Comparison of ENCODE assay signal across 1 cellular context in the genomic region with DNA sequence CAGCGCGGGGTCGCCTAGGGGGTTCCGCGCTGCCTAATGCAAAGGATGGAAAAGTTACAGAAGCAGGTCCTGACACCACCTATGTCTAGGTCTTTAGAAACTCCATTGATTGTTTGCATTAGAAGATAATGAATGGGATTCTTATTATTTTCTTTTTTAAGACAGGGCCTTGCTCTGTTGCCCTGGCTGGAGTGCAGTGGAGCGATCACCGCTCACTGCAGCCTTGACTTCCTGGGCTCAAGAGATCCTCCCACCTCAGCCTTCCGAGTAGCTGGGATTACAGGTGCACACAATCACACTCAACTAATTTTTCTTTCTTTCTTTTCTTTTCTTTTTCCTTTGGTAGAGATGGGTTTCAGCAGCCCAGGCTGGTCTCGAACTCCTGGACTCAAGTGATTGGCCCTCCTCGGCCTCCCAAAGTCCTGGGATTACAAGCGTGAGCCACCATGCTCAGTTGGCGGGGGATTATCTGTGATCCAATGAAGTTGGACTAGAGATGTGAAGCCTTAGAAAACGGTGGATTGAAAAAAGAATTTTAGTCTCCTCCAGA.
A peak's percentile ranks its signal among the peaks of the same experiment; 100 is the strongest.
TF ChIP-seq lines count a peak whose summit lies in the region.

No MANE protein-coding gene starts in this region.

TF ChIP-seq in HepG2, 621 proteins besides CTCF, POLR2A, EP300 and RAD21 (continued from another document):
- TF ChIP-seq, protein P1, sequence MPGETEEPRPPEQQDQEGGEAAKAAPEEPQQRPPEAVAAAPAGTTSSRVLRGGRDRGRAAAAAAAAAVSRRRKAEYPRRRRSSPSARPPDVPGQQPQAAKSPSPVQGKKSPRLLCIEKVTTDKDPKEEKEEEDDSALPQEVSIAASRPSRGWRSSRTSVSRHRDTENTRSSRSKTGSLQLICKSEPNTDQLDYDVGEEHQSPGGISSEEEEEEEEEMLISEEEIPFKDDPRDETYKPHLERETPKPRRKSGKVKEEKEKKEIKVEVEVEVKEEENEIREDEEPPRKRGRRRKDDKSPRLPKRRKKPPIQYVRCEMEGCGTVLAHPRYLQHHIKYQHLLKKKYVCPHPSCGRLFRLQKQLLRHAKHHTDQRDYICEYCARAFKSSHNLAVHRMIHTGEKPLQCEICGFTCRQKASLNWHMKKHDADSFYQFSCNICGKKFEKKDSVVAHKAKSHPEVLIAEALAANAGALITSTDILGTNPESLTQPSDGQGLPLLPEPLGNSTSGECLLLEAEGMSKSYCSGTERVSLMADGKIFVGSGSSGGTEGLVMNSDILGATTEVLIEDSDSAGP (CRISPR knock-in tag; IDR thresholded peaks at IDR 0.05; ENCODE audit: borderline replicate concordance) = no peak
- no peak for TF ChIP-seq ZNF740 (CRISPR knock-in tag; IDR thresholded peaks at IDR 0.05)
- TF ChIP-seq SMARCE1 (IDR thresholded peaks at IDR 0.05; ENCODE audit: borderline replicate concordance) = no peak
- TF ChIP-seq KDM5B (CRISPR knock-in tag; IDR thresholded peaks at IDR 0.05; ENCODE audit: borderline replicate concordance) = no peak
- no peak for TF ChIP-seq MAFG (CRISPR knock-in tag; IDR thresholded peaks at IDR 0.05)
- no peak for TF ChIP-seq ZNF160 (CRISPR knock-in tag; IDR thresholded peaks at IDR 0.05)
- no peak for TF ChIP-seq SKI (IDR thresholded peaks at IDR 0.05; ENCODE audit: partially characterized antibody)
- TF ChIP-seq ZNF773 (CRISPR knock-in tag; IDR thresholded peaks at IDR 0.05; ENCODE audit: borderline replicate concordance) = no peak
- TF ChIP-seq NR0B2 (CRISPR knock-in tag; IDR thresholded peaks at IDR 0.05) = no peak
- TF ChIP-seq RBM39 (IDR thresholded peaks at IDR 0.05; ENCODE audit: low read depth, low read length, poor library complexity, severe bottlenecking) = no peak
- TF ChIP-seq HHEX (CRISPR knock-in tag; IDR thresholded peaks at IDR 0.05) = no peak
- no peak; the same call in 1 of the 2 replicates for TF ChIP-seq ZNF3 (CRISPR knock-in tag; IDR thresholded peaks at IDR 0.05)
- peak; percentile 46; the same call in 1 of the 2 replicates for TF ChIP-seq ZNF878 (CRISPR knock-in tag; IDR thresholded peaks at IDR 0.05)
- TF ChIP-seq ZKSCAN1 (IDR thresholded peaks at IDR 0.05; ENCODE audit: low read length) = no peak
- TF ChIP-seq SNAPC2 (CRISPR knock-in tag; IDR thresholded peaks at IDR 0.05) = 0 out of 2 replicates have a peak, but pooled peaks have one; percentile 48
- TF ChIP-seq, protein P2, sequence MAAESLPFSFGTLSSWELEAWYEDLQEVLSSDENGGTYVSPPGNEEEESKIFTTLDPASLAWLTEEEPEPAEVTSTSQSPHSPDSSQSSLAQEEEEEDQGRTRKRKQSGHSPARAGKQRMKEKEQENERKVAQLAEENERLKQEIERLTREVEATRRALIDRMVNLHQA (CRISPR knock-in tag; IDR thresholded peaks at IDR 0.05) = no peak
- TF ChIP-seq, protein P3, sequence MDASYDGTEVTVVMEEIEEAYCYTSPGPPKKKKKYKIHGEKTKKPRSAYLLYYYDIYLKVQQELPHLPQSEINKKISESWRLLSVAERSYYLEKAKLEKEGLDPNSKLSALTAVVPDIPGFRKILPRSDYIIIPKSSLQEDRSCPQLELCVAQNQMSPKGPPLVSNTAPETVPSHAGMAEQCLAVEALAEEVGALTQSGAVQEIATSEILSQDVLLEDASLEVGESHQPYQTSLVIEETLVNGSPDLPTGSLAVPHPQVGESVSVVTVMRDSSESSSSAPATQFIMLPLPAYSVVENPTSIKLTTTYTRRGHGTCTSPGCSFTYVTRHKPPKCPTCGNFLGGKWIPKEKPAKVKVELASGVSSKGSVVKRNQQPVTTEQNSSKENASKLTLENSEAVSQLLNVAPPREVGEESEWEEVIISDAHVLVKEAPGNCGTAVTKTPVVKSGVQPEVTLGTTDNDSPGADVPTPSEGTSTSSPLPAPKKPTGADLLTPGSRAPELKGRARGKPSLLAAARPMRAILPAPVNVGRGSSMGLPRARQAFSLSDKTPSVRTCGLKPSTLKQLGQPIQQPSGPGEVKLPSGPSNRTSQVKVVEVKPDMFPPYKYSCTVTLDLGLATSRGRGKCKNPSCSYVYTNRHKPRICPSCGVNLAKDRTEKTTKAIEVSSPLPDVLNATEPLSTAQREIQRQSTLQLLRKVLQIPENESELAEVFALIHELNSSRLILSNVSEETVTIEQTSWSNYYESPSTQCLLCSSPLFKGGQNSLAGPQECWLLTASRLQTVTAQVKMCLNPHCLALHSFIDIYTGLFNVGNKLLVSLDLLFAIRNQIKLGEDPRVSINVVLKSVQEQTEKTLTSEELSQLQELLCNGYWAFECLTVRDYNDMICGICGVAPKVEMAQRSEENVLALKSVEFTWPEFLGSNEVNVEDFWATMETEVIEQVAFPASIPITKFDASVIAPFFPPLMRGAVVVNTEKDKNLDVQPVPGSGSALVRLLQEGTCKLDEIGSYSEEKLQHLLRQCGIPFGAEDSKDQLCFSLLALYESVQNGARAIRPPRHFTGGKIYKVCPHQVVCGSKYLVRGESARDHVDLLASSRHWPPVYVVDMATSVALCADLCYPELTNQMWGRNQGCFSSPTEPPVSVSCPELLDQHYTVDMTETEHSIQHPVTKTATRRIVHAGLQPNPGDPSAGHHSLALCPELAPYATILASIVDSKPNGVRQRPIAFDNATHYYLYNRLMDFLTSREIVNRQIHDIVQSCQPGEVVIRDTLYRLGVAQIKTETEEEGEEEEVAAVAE (CRISPR knock-in tag; IDR thresholded peaks at IDR 0.05; ENCODE audit: borderline replicate concordance) = no peak
- no peak for TF ChIP-seq ZNF720 (CRISPR knock-in tag; IDR thresholded peaks at IDR 0.05)
- TF ChIP-seq, protein P4, sequence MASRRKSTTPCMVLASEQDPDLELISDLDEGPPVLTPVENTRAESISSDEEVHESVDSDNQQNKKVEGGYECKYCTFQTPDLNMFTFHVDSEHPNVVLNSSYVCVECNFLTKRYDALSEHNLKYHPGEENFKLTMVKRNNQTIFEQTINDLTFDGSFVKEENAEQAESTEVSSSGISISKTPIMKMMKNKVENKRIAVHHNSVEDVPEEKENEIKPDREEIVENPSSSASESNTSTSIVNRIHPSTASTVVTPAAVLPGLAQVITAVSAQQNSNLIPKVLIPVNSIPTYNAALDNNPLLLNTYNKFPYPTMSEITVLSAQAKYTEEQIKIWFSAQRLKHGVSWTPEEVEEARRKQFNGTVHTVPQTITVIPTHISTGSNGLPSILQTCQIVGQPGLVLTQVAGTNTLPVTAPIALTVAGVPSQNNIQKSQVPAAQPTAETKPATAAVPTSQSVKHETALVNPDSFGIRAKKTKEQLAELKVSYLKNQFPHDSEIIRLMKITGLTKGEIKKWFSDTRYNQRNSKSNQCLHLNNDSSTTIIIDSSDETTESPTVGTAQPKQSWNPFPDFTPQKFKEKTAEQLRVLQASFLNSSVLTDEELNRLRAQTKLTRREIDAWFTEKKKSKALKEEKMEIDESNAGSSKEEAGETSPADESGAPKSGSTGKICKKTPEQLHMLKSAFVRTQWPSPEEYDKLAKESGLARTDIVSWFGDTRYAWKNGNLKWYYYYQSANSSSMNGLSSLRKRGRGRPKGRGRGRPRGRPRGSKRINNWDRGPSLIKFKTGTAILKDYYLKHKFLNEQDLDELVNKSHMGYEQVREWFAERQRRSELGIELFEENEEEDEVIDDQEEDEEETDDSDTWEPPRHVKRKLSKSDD (CRISPR knock-in tag; IDR thresholded peaks at IDR 0.05; ENCODE audit: low read depth) = no peak
- no peak for TF ChIP-seq SETDB1 (CRISPR knock-in tag; IDR thresholded peaks at IDR 0.05; ENCODE audit: borderline replicate concordance)
- no peak for TF ChIP-seq ZBTB46 (CRISPR knock-in tag; IDR thresholded peaks at IDR 0.05; ENCODE audit: borderline replicate concordance)
- no peak; the same call in 1 of the 2 replicates for TF ChIP-seq KLF6 (CRISPR knock-in tag; IDR thresholded peaks at IDR 0.05)
- TF ChIP-seq ZNF382 (CRISPR knock-in tag; IDR thresholded peaks at IDR 0.05; ENCODE audit: borderline replicate concordance) = no peak
- TF ChIP-seq ZMYM4 (CRISPR knock-in tag; IDR thresholded peaks at IDR 0.05) = no peak
- no peak for TF ChIP-seq ZBTB42 (CRISPR knock-in tag; IDR thresholded peaks at IDR 0.05)
- no peak for TF ChIP-seq ZNF44 (CRISPR knock-in tag; IDR thresholded peaks at IDR 0.05)
- TF ChIP-seq ZNF644 (CRISPR knock-in tag; IDR thresholded peaks at IDR 0.05; ENCODE audit: low read depth) = no peak
- no peak for TF ChIP-seq ZNF441 (CRISPR knock-in tag; IDR thresholded peaks at IDR 0.05; ENCODE audit: borderline replicate concordance)
- no peak for TF ChIP-seq PCBP2 (optimal IDR thresholded peaks at IDR 0.05; ENCODE audit: low read depth, low read length, poor library complexity, severe bottlenecking)
- no peak for TF ChIP-seq ISX (CRISPR knock-in tag; conservative IDR thresholded peaks at IDR 0.05)
- TF ChIP-seq ZNF407 (CRISPR knock-in tag; IDR thresholded peaks at IDR 0.05; ENCODE audit: not compliant biosample characterization) = no peak
- no peak for TF ChIP-seq MXD3 (CRISPR knock-in tag; IDR thresholded peaks at IDR 0.05)
